In the genomic region with DNA sequence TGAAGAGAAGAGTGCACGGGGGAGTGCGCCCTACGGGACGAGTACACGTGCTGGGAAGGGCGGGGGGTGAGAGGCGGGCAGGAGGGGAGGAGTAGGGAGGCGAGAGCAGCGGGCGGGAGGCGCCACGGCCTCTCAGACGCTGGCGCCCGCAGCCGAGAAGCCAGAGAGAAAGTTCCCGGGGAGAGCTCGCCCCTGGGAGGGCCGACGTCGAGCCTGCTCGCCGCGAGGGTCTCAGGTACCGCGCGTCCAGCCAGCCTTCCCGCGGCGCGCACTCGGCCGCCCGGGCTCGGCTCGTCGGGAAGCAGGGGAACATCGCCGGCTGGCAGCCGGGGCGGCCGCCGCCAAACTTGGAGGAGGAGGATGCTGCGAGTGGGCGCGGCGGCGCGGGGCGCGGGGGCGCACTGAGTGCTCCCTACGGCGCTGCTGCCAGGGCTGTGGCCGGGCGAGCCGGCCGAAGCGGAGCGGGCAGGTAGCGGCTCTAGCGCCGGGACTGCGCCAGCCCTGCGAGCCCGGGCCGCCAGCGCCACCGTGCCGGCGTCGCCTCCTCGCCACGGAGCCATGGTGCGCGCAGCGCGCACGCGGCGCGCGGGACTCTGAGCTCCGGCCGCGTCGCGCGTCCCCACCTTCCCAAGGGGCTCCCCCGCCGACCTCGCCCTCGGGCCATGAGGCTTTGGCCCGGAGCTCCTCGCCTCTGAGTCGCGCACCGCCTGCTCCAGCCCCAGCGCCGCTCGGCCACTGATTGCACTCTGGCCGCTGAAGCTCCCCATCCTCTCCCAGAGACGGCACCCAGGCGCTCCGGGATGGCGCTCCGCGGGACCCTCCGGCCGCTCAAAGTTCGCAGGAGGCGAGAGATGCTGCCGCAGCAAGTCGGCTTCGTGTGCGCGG, we compare ENCODE assay signal across 1 cellular context.
A peak's percentile ranks its signal among the peaks of the same experiment; 100 is the strongest.
TF ChIP-seq lines count a peak whose summit lies in the region.

A gene with protein sequence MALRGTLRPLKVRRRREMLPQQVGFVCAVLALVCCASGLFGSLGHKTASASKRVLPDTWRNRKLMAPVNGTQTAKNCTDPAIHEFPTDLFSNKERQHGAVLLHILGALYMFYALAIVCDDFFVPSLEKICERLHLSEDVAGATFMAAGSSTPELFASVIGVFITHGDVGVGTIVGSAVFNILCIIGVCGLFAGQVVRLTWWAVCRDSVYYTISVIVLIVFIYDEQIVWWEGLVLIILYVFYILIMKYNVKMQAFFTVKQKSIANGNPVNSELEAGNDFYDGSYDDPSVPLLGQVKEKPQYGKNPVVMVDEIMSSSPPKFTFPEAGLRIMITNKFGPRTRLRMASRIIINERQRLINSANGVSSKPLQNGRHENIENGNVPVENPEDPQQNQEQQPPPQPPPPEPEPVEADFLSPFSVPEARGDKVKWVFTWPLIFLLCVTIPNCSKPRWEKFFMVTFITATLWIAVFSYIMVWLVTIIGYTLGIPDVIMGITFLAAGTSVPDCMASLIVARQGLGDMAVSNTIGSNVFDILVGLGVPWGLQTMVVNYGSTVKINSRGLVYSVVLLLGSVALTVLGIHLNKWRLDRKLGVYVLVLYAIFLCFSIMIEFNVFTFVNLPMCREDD (plus strand): TSS at position 135 of the 885 bp plus-strand sequence. CDS start 666 bp downstream, at position 801.

TF ChIP-seq in HEK293, 187 proteins besides CTCF, POLR2A, EP300 and RAD21 (continued from another document):
- TF ChIP-seq ZBTB20 (tag by site-specific recombination; IDR thresholded peaks at IDR 0.05) (0 out of 2 replicates have a peak, but pooled peaks have one; percentile 20), YY2 (tag by site-specific recombination; IDR thresholded peaks at IDR 0.05) (no peak), GLIS1 (tag by site-specific recombination; IDR thresholded peaks at IDR 0.05) (peak; percentile 73), ZNF768 (tag by site-specific recombination; IDR thresholded peaks at IDR 0.05) (no peak), ZFHX2 (tag by site-specific recombination; conservative IDR thresholded peaks at IDR 0.05) (peak; percentile 92), ZNF677 (tag by site-specific recombination; IDR thresholded peaks at IDR 0.05) (0 out of 2 replicates have a peak, but pooled peaks have one; percentile 5), KLF1 (tag by site-specific recombination; IDR thresholded peaks at IDR 0.05) (peak; percentile 64; the same call in 1 of the 2 replicates), ZNF423 (tag by site-specific recombination; IDR thresholded peaks at IDR 0.05) (0 out of 2 replicates have a peak, but pooled peaks have one; percentile 24), SCRT1 (tag by site-specific recombination; IDR thresholded peaks at IDR 0.05; ENCODE audit: borderline replicate concordance) (no peak), SP3 (tag by site-specific recombination; IDR thresholded peaks at IDR 0.05) (peak; percentile 69), ZNF777 (tag by site-specific recombination; IDR thresholded peaks at IDR 0.05; ENCODE audit: borderline replicate concordance) (peak; percentile 52; the same call in 1 of the 2 replicates), WT1 (tag by site-specific recombination; IDR thresholded peaks at IDR 0.05) (peak; percentile 82), ZNF146 (tag by site-specific recombination; IDR thresholded peaks at IDR 0.05) (no peak), ZNF175 (tag by site-specific recombination; IDR thresholded peaks at IDR 0.05) (no peak), PRDM1 (tag by site-specific recombination; IDR thresholded peaks at IDR 0.05) (peak; percentile 45; the same call in 1 of the 2 replicates), SP7 (tag by site-specific recombination; IDR thresholded peaks at IDR 0.05) (0 out of 2 replicates have a peak, but pooled peaks have one; percentile 30), ZNF341 (tag by site-specific recombination; IDR thresholded peaks at IDR 0.05; ENCODE audit: low read depth) (peak; percentile 94)
- TF ChIP-seq, protein P1, sequence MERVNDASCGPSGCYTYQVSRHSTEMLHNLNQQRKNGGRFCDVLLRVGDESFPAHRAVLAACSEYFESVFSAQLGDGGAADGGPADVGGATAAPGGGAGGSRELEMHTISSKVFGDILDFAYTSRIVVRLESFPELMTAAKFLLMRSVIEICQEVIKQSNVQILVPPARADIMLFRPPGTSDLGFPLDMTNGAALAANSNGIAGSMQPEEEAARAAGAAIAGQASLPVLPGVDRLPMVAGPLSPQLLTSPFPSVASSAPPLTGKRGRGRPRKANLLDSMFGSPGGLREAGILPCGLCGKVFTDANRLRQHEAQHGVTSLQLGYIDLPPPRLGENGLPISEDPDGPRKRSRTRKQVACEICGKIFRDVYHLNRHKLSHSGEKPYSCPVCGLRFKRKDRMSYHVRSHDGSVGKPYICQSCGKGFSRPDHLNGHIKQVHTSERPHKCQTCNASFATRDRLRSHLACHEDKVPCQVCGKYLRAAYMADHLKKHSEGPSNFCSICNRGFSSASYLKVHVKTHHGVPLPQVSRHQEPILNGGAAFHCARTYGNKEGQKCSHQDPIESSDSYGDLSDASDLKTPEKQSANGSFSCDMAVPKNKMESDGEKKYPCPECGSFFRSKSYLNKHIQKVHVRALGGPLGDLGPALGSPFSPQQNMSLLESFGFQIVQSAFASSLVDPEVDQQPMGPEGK (tag by site-specific recombination; IDR thresholded peaks at IDR 0.05) = peak; percentile 58; the same call in 1 of the 2 replicates
- TF ChIP-seq, protein P2, sequence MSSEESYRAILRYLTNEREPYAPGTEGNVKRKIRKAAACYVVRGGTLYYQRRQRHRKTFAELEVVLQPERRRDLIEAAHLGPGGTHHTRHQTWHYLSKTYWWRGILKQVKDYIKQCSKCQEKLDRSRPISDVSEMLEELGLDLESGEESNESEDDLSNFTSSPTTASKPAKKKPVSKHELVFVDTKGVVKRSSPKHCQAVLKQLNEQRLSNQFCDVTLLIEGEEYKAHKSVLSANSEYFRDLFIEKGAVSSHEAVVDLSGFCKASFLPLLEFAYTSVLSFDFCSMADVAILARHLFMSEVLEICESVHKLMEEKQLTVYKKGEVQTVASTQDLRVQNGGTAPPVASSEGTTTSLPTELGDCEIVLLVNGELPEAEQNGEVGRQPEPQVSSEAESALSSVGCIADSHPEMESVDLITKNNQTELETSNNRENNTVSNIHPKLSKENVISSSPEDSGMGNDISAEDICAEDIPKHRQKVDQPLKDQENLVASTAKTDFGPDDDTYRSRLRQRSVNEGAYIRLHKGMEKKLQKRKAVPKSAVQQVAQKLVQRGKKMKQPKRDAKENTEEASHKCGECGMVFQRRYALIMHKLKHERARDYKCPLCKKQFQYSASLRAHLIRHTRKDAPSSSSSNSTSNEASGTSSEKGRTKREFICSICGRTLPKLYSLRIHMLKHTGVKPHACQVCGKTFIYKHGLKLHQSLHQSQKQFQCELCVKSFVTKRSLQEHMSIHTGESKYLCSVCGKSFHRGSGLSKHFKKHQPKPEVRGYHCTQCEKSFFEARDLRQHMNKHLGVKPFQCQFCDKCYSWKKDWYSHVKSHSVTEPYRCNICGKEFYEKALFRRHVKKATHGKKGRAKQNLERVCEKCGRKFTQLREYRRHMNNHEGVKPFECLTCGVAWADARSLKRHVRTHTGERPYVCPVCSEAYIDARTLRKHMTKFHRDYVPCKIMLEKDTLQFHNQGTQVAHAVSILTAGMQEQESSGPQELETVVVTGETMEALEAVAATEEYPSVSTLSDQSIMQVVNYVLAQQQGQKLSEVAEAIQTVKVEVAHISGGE (tag by site-specific recombination; conservative IDR thresholded peaks at IDR 0.05; ENCODE audit: low read depth) = no peak
- TF ChIP-seq, protein P3, sequence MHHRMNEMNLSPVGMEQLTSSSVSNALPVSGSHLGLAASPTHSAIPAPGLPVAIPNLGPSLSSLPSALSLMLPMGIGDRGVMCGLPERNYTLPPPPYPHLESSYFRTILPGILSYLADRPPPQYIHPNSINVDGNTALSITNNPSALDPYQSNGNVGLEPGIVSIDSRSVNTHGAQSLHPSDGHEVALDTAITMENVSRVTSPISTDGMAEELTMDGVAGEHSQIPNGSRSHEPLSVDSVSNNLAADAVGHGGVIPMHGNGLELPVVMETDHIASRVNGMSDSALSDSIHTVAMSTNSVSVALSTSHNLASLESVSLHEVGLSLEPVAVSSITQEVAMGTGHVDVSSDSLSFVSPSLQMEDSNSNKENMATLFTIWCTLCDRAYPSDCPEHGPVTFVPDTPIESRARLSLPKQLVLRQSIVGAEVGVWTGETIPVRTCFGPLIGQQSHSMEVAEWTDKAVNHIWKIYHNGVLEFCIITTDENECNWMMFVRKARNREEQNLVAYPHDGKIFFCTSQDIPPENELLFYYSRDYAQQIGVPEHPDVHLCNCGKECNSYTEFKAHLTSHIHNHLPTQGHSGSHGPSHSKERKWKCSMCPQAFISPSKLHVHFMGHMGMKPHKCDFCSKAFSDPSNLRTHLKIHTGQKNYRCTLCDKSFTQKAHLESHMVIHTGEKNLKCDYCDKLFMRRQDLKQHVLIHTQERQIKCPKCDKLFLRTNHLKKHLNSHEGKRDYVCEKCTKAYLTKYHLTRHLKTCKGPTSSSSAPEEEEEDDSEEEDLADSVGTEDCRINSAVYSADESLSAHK (tag by site-specific recombination; IDR thresholded peaks at IDR 0.05) = no peak
- TF ChIP-seq, protein P4, sequence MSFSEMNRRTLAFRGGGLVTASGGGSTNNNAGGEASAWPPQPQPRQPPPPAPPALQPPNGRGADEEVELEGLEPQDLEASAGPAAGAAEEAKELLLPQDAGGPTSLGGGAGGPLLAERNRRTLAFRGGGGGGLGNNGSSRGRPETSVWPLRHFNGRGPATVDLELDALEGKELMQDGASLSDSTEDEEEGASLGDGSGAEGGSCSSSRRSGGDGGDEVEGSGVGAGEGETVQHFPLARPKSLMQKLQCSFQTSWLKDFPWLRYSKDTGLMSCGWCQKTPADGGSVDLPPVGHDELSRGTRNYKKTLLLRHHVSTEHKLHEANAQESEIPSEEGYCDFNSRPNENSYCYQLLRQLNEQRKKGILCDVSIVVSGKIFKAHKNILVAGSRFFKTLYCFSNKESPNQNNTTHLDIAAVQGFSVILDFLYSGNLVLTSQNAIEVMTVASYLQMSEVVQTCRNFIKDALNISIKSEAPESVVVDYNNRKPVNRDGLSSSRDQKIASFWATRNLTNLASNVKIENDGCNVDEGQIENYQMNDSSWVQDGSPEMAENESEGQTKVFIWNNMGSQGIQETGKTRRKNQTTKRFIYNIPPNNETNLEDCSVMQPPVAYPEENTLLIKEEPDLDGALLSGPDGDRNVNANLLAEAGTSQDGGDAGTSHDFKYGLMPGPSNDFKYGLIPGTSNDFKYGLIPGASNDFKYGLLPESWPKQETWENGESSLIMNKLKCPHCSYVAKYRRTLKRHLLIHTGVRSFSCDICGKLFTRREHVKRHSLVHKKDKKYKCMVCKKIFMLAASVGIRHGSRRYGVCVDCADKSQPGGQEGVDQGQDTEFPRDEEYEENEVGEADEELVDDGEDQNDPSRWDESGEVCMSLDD (tag by site-specific recombination; IDR thresholded peaks at IDR 0.05) = no peak
